In genomic region chr4:75673959-75674328, GRCh38 we compare ENCODE assay signal across 8 cellular contexts. TPM values are rescaled to one million over a fixed set of nuclear protein-coding genes. Genes with fewer than 3 reads are reported as not detected.
A peak's percentile ranks its signal among the peaks of the same experiment; 100 is the strongest.
DNase-seq lines count a peak whose midpoint lies in the region; ATAC-seq and TF ChIP-seq lines count a peak whose summit lies in the region.

No MANE protein-coding gene starts in this region.

- H3K4me1 Mint-ChIP-seq in activated CD4-positive, alpha-beta T cell treated with anti-CD3 and anti-CD28 coated beads, Interleukin-2, amount 10 ng/mL, durations not matched to agents 24 days and 14 days: peaks cover 38% of the 10 kb centered on the region

- H3K9me3 ChIP-seq in adrenal gland (replicated peaks in 1 of 3): no peaks in the 10 kb centered on the region
- H3K9me3 ChIP-seq in thymus (ENCODE audit: control insufficient read depth): no peaks in the 10 kb centered on the region

- ATAC-seq in GM18873 (IDR thresholded peaks at IDR 0.05; ENCODE audit: low FRiP score, unreplicated experiment) (no peak), GM21367 (IDR thresholded peaks at IDR 0.05; ENCODE audit: unreplicated experiment) (no peak)

- no peaks in the 10 kb centered on the region for H3K9me3 Mint-ChIP-seq in activated CD4-positive, alpha-beta T cell treated with anti-CD3 and anti-CD28 coated beads, Interleukin-2, amount 10 ng/mL, durations not matched to agents 24 days and 14 days

- H3K27ac ChIP-seq in adrenal gland: peak overlapping the region; percentile 85 to 98 (median 96)
- H3K27ac ChIP-seq in layer of hippocampus (ENCODE audit: low read depth, low read length): peak overlapping the region; percentile 94
- peak overlapping the region; percentile 99 for H3K27ac ChIP-seq in thymus (ENCODE audit: low read depth)

- no peak for TF ChIP-seq POLR2A in adrenal gland (IDR thresholded peaks at IDR 0.05)

- peak overlapping the region; percentile 100 for H3K27ac Mint-ChIP-seq in activated CD4-positive, alpha-beta T cell treated with anti-CD3 and anti-CD28 coated beads, Interleukin-2, amount 10 ng/mL, durations not matched to agents 24 days and 14 days

- 19 to 31% (median 23%) methylated on average over 5 of the region's 5 CpGs for WGBS in adrenal gland, 4 donors
- WGBS in thymus: 64% methylated on average over 5 of the region's 5 CpGs

- H3K4me3 ChIP-seq in adrenal gland (peak overlapping the region in 2 of 4 donors; percentile 36 to 76), thymus (ENCODE audit: low read length) (peak overlapping the region; percentile 96)

- H3K27me3 ChIP-seq in adrenal gland (no peaks in the 10 kb centered on the region), layer of hippocampus (ENCODE audit: control insufficient read depth, insufficient read depth, low read length) (no peaks in the 10 kb centered on the region), thymus (ENCODE audit: control insufficient read depth, insufficient read depth) (no peaks in the 10 kb centered on the region)

- intact Hi-C loops in activated CD4-positive, alpha-beta T cell treated with anti-CD3 and anti-CD28 coated beads, Interleukin-2, amount 10 ng/mL, durations not matched to agents 24 days and 14 days (cut with micrococcal nuclease): loop anchor here (1.0 to 5.0 kb wide), 8 partner anchors 9 to 1403 kb away; partner anchors contain the start of genes CCNI, CDKL2, NUP54 and RCHY1
- intact Hi-C loops in adrenal gland (cut with DNase I): loop anchor here in 1 of 2 donors (10.0 kb wide), 1 partner anchor 51 kb away; the partner anchor contains the start of gene USO1

- H3K27me3 Mint-ChIP-seq in activated CD4-positive, alpha-beta T cell treated with anti-CD3 and anti-CD28 coated beads, Interleukin-2, amount 10 ng/mL, durations not matched to agents 24 days and 14 days: no peaks in the 10 kb centered on the region

- peak overlapping the region; percentile 98 for H3K4me3 Mint-ChIP-seq in activated CD4-positive, alpha-beta T cell treated with anti-CD3 and anti-CD28 coated beads, Interleukin-2, amount 10 ng/mL, durations not matched to agents 24 days and 14 days

- H3K4me1 ChIP-seq in adrenal gland (replicated peaks in 1 of 2): peaks cover 13 to 30% of the 10 kb centered on the region in 2 donors
- H3K4me1 ChIP-seq in thymus (ENCODE audit: control insufficient read depth, insufficient read depth, low read length): no peaks in the 10 kb centered on the region

- H3K36me3 Mint-ChIP-seq in activated CD4-positive, alpha-beta T cell treated with anti-CD3 and anti-CD28 coated beads, Interleukin-2, amount 10 ng/mL, durations not matched to agents 24 days and 14 days (ENCODE audit: low read depth): peaks cover 12% of the 10 kb centered on the region

- peak; percentile 67 for DNase-seq in activated CD4-positive, alpha-beta T cell treated with anti-CD3 and anti-CD28 coated beads, Interleukin-2, amount 10 ng/mL, durations not matched to agents 24 days and 14 days
- no peak for DNase-seq in activated CD4-positive, alpha-beta T cell treated with anti-CD3 and anti-CD28 coated beads for 1 hour
- DNase-seq in adrenal gland (peak in 4 of 7 donors; percentile 19 to 37 (median 28)), NCI-H526 treated with DMSO at 0.1 percent for 48 hours (lab: John Stamatoyannopoulos, UW) (no peak)

- H3K36me3 ChIP-seq in adrenal gland (replicated peaks in 1 of 2) (no peaks in the 10 kb centered on the region), thymus (ENCODE audit: control insufficient read depth, insufficient read depth) (no peaks in the 10 kb centered on the region)

- TF ChIP-seq CTCF in adrenal gland (IDR thresholded peaks at IDR 0.05): no peak

RNA-seq across cellular contexts. Expression of gene G3BP2, which starts 0.7 kb away (rescaled TPM):
- total RNA-seq in activated CD4-positive, alpha-beta T cell treated with anti-CD3 and anti-CD28 coated beads, Interleukin-2, amount 10 ng/mL, durations not matched to agents 24 days and 14 days: 135 and 146 TPM in 2 replicates
- 100 to 1,000 TPM in 7 of 8 donors, 10 to 100 TPM in 1; 80.4 to 215 (median 114) TPM for total RNA-seq in adrenal gland
- 100 to 1,000 TPM in 1 of 3 donors, 10 to 100 TPM in 2; 10.0 to 167 (median 22.6) TPM for polyA plus RNA-seq in adrenal gland
- 43.3 TPM for polyA plus RNA-seq in thymus

RNA-seq across cellular contexts. Expression of gene CDKL2, which starts 43.6 kb away (rescaled TPM):
- total RNA-seq in activated CD4-positive, alpha-beta T cell treated with anti-CD3 and anti-CD28 coated beads, Interleukin-2, amount 10 ng/mL, durations not matched to agents 24 days and 14 days: 0.36 TPM in 1 of 2 replicates, not detected in the other
- total RNA-seq in adrenal gland: 1 to 10 TPM in 1 of 8 donors, under 1 TPM in 7; 0.17 to 1.8 (median 0.60) TPM
- polyA plus RNA-seq in adrenal gland (1 to 10 TPM in 1 of 3 donors, under 1 TPM in 2; 0.13 to 1.1 (median 0.32) TPM), thymus (0.25 TPM)

RNA-seq across cellular contexts. Expression of gene USO1, which starts 50.4 kb away (rescaled TPM):
- total RNA-seq in activated CD4-positive, alpha-beta T cell treated with anti-CD3 and anti-CD28 coated beads, Interleukin-2, amount 10 ng/mL, durations not matched to agents 24 days and 14 days: 42.8 and 44.0 TPM in 2 replicates
- 10 to 100 TPM; 55.3 to 81.3 (median 69.8) TPM for total RNA-seq in adrenal gland
- polyA plus RNA-seq in adrenal gland (100 to 1,000 TPM in 1 of 3 donors, 10 to 100 TPM in 2; 27.4 to 102 (median 29.4) TPM), thymus (42.6 TPM)

Comparison
In these comparisons a context has a peak if more than half of its experiments do, and no peak if none do; other contexts are left out.
1. DNase-seq: peak in activated CD4-positive, alpha-beta T cell treated with anti-CD3 and anti-CD28 coated beads, Interleukin-2, amount 10 ng/mL, durations not matched to agents 24 days and 14 days (single experiment) and adrenal gland (4 of 7); none in activated CD4-positive, alpha-beta T cell treated with anti-CD3 and anti-CD28 coated beads for 1 hour (single experiment) and NCI-H526 treated with DMSO at 0.1 percent for 48 hours (single experiment).
2. Peak in every context shown above with its lines, with median percentiles within 50 percentile points of each other: H3K27ac ChIP-seq.